8 cellular contexts compared by ENCODE assay signal in genomic region chr6:135181333-135182119, GRCh38. TPM values are rescaled to one million over a fixed set of nuclear protein-coding genes. Genes with fewer than 3 reads are reported as not detected.
DNase-seq lines count a peak whose midpoint lies in the region; ATAC-seq, FAIRE-seq and TF ChIP-seq lines count a peak whose summit lies in the region.

No MANE protein-coding gene starts in this region.

- ATAC-seq in GM19452 (IDR thresholded peaks at IDR 0.05; ENCODE audit: unreplicated experiment): peak; percentile 2
- no peak for ATAC-seq in GM18868 (IDR thresholded peaks at IDR 0.05; ENCODE audit: unreplicated experiment)
- ATAC-seq in GM21723 (IDR thresholded peaks at IDR 0.05; ENCODE audit: unreplicated experiment): no peak

- DNase-seq in AG04450 (ENCODE audit: low read depth, low spot score): no peak
- peak; percentile 47 to 53 for DNase-seq in NCI-H524 (lab: John Stamatoyannopoulos, UW)
- DNase-seq in astrocyte (ENCODE audit: low read depth): no peak
- no peak for DNase-seq in keratinocyte (ENCODE audit: low read depth, low spot score)

- dilution Hi-C loops in keratinocyte (cut with MboI; ENCODE audit: extremely low pct_ligation_motif_present, low sequenced_read_pairs): no loop called here

- no peaks in the 10 kb centered on the region for H4K20me1 ChIP-seq in astrocyte (ENCODE audit: insufficient read depth, low read length)
- H4K20me1 ChIP-seq in keratinocyte (ENCODE audit: control insufficient read depth, extremely low read depth, insufficient read depth, low read length): no peaks in the 10 kb centered on the region

- H3K4me3 ChIP-seq in AG04450 (ENCODE audit: low read depth, low read length): peak overlapping the region; percentile 64
- H3K4me3 ChIP-seq in astrocyte (ENCODE audit: insufficient read depth, low read depth, low read length): peak overlapping the region; percentile 75
- H3K4me3 ChIP-seq in keratinocyte (ENCODE audit: control insufficient read depth in 2 of 3, extremely low read depth in 1 of 3, insufficient read depth in 2 of 3, low read depth in 1 of 3, low read length in 3 of 3): peak overlapping the region; percentile 19 to 80 (median 67)

- CTCF ChIA-PET in AG04450 (lab: Charles Lee): no interaction called here

- no peak for TF ChIP-seq CTCF in AG04450 (IDR thresholded peaks at IDR 0.05; ENCODE audit: low read depth, low read length)
- no peak for TF ChIP-seq CTCF in astrocyte (IDR thresholded peaks at IDR 0.05; ENCODE audit: insufficient read depth, low read depth, low read length)
- TF ChIP-seq CTCF in keratinocyte (optimal IDR thresholded peaks at IDR 0.05 in 1 of 3, IDR thresholded peaks at IDR 0.05 in 1 of 3, conservative IDR thresholded peaks at IDR 0.05 in 1 of 3; ENCODE audit: extremely low read depth in 1 of 3, insufficient read depth in 2 of 3, low read length in 3 of 3): no peak

- POLR2A ChIA-PET in AG04450 (lab: Yijun Ruan, JAX): interaction anchor here (0.6 kb wide), 1 partner anchor 22 kb away, joined by 3 read pairs; no protein-coding TSS in a partner anchor

- H3K9me3 Mint-ChIP-seq in astrocyte (ENCODE audit: unreplicated experiment): peaks cover 3% of the 10 kb centered on the region
- no peaks in the 10 kb centered on the region for H3K9me3 Mint-ChIP-seq in stimulated activated naive CD8-positive, alpha-beta T cell treated with anti-CD3 and anti-CD28 coated beads, Interleukin-15, Interleukin-2, amounts not matched to agents 100 ng/mL and 50 ng/mL, for 24 hours

- H3K27ac Mint-ChIP-seq in astrocyte (ENCODE audit: unreplicated experiment): no peak overlapping the region
- H3K27ac Mint-ChIP-seq in stimulated activated naive CD8-positive, alpha-beta T cell treated with anti-CD3 and anti-CD28 coated beads, Interleukin-15, Interleukin-2, amounts not matched to agents 100 ng/mL and 50 ng/mL, for 24 hours: peak overlapping the region; percentile 95

- no peaks in the 10 kb centered on the region for H3K9me1 ChIP-seq in keratinocyte (ENCODE audit: control insufficient read depth, extremely low read depth, insufficient read depth, low read length)

- no peak for FAIRE-seq in astrocyte (lab: Jason Lieb, UNC)
- no peak for FAIRE-seq in keratinocyte (lab: Jason Lieb, UNC)

- peaks cover 19% of the 10 kb centered on the region for H3K27me3 ChIP-seq in AG04450 (ENCODE audit: control insufficient read depth, insufficient read depth, low read length)
- no peaks in the 10 kb centered on the region for H3K27me3 ChIP-seq in astrocyte (ENCODE audit: insufficient read depth, low read length)
- H3K27me3 ChIP-seq in keratinocyte (ENCODE audit: control insufficient read depth, extremely low read depth, insufficient read depth, low read length): peaks cover 24% of the 10 kb centered on the region

- H3K36me3 ChIP-seq in astrocyte (ENCODE audit: insufficient read depth, low read length) (no peaks in the 10 kb centered on the region), keratinocyte (ENCODE audit: control insufficient read depth in 2 of 2, extremely low read depth in 1 of 2, insufficient read depth in 2 of 2, low read length in 2 of 2) (no peaks in the 10 kb centered on the region)

- H3K27ac ChIP-seq in AG04450 (ENCODE audit: low read depth, low read length) (no peak overlapping the region), astrocyte (ENCODE audit: low read depth, low read length) (no peak overlapping the region), keratinocyte (ENCODE audit: control insufficient read depth, insufficient read depth, low read length) (no peak overlapping the region)

- H2AFZ ChIP-seq in astrocyte (ENCODE audit: low read depth, low read length) (peak overlapping the region; percentile 96), keratinocyte (ENCODE audit: control insufficient read depth, low read length) (peak overlapping the region; percentile 50)

- H3K9ac ChIP-seq in astrocyte (ENCODE audit: low read length) (peak overlapping the region; percentile 79), keratinocyte (ENCODE audit: control insufficient read depth, extremely low read depth, insufficient read depth, low read length) (no peak overlapping the region)

- H3K27me3 Mint-ChIP-seq in astrocyte (ENCODE audit: low read depth, unreplicated experiment): peaks cover 33% of the 10 kb centered on the region
- no peaks in the 10 kb centered on the region for H3K27me3 Mint-ChIP-seq in stimulated activated naive CD8-positive, alpha-beta T cell treated with anti-CD3 and anti-CD28 coated beads, Interleukin-15, Interleukin-2, amounts not matched to agents 100 ng/mL and 50 ng/mL, for 24 hours

- H3K9me3 ChIP-seq in AG04450 (ENCODE audit: control insufficient read depth, insufficient read depth, low read length) (no peaks in the 10 kb centered on the region; the same call in 1 of the 2 replicates), astrocyte (ENCODE audit: insufficient read depth, low read depth, low read length) (no peaks in the 10 kb centered on the region), keratinocyte (ENCODE audit: control insufficient read depth, low read depth, low read length) (no peaks in the 10 kb centered on the region)

- H3K4me2 ChIP-seq in astrocyte (ENCODE audit: low read length) (peak overlapping the region; percentile 99), keratinocyte (ENCODE audit: control insufficient read depth, extremely low read depth, insufficient read depth, low read depth, low read length) (peak overlapping the region; percentile 95)

- H3K4me3 Mint-ChIP-seq in astrocyte (ENCODE audit: unreplicated experiment): peak overlapping the region; percentile 79
- H3K4me3 Mint-ChIP-seq in stimulated activated naive CD8-positive, alpha-beta T cell treated with anti-CD3 and anti-CD28 coated beads, Interleukin-15, Interleukin-2, amounts not matched to agents 100 ng/mL and 50 ng/mL, for 24 hours: peak overlapping the region; percentile 94

- H3K36me3 Mint-ChIP-seq in astrocyte (ENCODE audit: low read depth, unreplicated experiment): no peaks in the 10 kb centered on the region
- H3K36me3 Mint-ChIP-seq in stimulated activated naive CD8-positive, alpha-beta T cell treated with anti-CD3 and anti-CD28 coated beads, Interleukin-15, Interleukin-2, amounts not matched to agents 100 ng/mL and 50 ng/mL, for 24 hours (ENCODE audit: low read depth): peaks cover 21% of the 10 kb centered on the region

- peaks cover 4% of the 10 kb centered on the region for H3K4me1 Mint-ChIP-seq in astrocyte (ENCODE audit: low read depth, unreplicated experiment)
- peaks cover 43% of the 10 kb centered on the region for H3K4me1 Mint-ChIP-seq in stimulated activated naive CD8-positive, alpha-beta T cell treated with anti-CD3 and anti-CD28 coated beads, Interleukin-15, Interleukin-2, amounts not matched to agents 100 ng/mL and 50 ng/mL, for 24 hours (ENCODE audit: low read depth)

- H3K4me1 ChIP-seq in astrocyte (ENCODE audit: insufficient read depth, low read length) (peaks cover 14% of the 10 kb centered on the region), keratinocyte (ENCODE audit: control insufficient read depth, extremely low read depth, insufficient read depth, low read length) (peaks cover 11% of the 10 kb centered on the region)

- H3K79me2 ChIP-seq in astrocyte (ENCODE audit: insufficient read depth, low read length) (no peaks in the 10 kb centered on the region), keratinocyte (ENCODE audit: control insufficient read depth, insufficient read depth, low read length) (no peaks in the 10 kb centered on the region)

RNA-seq across cellular contexts. Expression of gene MYB, which starts 0.4 kb away (rescaled TPM):
- 0.09 and 0.10 TPM in 2 replicates for polyA plus RNA-seq in AG04450 (2011; rRNA removed)
- polyA minus RNA-seq in AG04450 (2011; rRNA and poly(A)+ RNA removed): 0.26 TPM in 1 of 2 replicates, not detected in the other
- total RNA-seq in astrocyte: 0.12 TPM in 1 of 2 replicates, not detected in the other
- 0.04 to 0.06 TPM in 2 of 3 replicates, not detected in the other for polyA plus RNA-seq in keratinocyte
- polyA plus RNA-seq in keratinocyte (2011; ENCODE audit: low read depth): not detected
- not detected in 2 replicates for polyA plus RNA-seq in keratinocyte (2011; cell fraction: cytosol; rRNA removed)
- not detected in 2 replicates for polyA plus RNA-seq in keratinocyte (2011; cell fraction: nucleus; rRNA removed)
- 0.07 and 0.11 TPM in 2 replicates for polyA plus RNA-seq in keratinocyte (2012; ENCODE audit: low replicate concordance)
- 0.29 TPM in 1 of 3 replicates, not detected in the others for polyA minus RNA-seq in keratinocyte
- not detected for polyA minus RNA-seq in keratinocyte (2011; cell fraction: cytosol; rRNA and poly(A)+ RNA removed)
- polyA minus RNA-seq in keratinocyte (2011; cell fraction: nucleus; rRNA and poly(A)+ RNA removed): not detected in 2 replicates

Comparison
In these comparisons a context has a peak if more than half of its experiments do, and no peak if none do; other contexts are left out.
1. DNase-seq: peak in NCI-H524 (2 of 2); none in AG04450 (single experiment), astrocyte (single experiment) and keratinocyte (single experiment).
2. Peak in every context shown above with its lines, with median percentiles within 50 percentile points of each other: H3K4me3 ChIP-seq.